ENCODE assay signal across 1 cellular context in the genomic region with DNA sequence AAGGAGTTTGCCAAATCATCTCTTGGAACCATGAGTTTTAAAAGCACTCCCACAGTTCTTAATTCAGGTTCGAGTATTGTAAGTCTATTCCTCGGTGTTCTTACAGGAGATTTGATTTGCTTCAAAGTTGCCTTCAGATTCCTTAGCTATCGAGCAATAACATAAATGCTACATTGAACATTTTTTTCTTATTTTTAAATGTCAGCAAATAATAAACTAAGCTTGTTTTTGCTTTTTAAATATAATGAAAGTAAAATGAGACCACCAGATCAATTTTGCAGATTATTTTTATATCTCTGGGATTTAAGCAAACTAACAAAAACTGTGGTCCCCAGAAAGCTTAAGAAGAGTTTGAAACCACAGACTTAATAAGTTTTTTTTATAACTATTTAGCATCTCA.
TF ChIP-seq lines count a peak whose summit lies in the region.

No MANE protein-coding gene starts in this region.

TF ChIP-seq in A549, 52 proteins besides CTCF, POLR2A, EP300 and RAD21 (continued from another document):
- TF ChIP-seq BHLHE40 (IDR thresholded peaks at IDR 0.05; ENCODE audit: low read depth, low read length), result no peak
